Comparison of ENCODE assay signal across 16 cellular contexts in genomic region chr5:5719292-5719691, GRCh38.
DNase-seq lines count a peak whose midpoint lies in the region; ATAC-seq lines count a peak whose summit lies in the region.
"Had no signal": no experiment of that assay in that cellular context is flagged by ENCODE, and none has a peak within 500 bp of the region (broad histone marks: within the 10 kb centered on the region; RNA-seq: fewer than 3 reads in every experiment).

No MANE protein-coding gene starts in this region.

- H3K4me3 Mint-ChIP-seq in stimulated activated effector memory CD8-positive, alpha-beta T cell treated with anti-CD3 and anti-CD28 coated beads, Interleukin-12 subunit alpha, Interleukin-12 subunit beta, amount 100 ng/mL, for 72 hours: no peak overlapping the region
- H3K4me3 Mint-ChIP-seq: CD4-positive, CD25-positive, alpha-beta regulatory T cell; T-helper 2 cell treated with Interferon-gamma antibody and Interleukin-4, amounts not matched to agents 5 μg/mL and 100 μg/mL, for 36 hours had no signal

- intact Hi-C loops in cardiac septum (cut with DNase I): no loop called here

- peak; percentile 29 for ATAC-seq in stimulated activated effector memory CD8-positive, alpha-beta T cell treated with anti-CD3 and anti-CD28 coated beads, Interleukin-12 subunit alpha, Interleukin-12 subunit beta, amount 100 ng/mL, for 72 hours
- ATAC-seq in HG03520 (IDR thresholded peaks at IDR 0.05; ENCODE audit: unreplicated experiment) (no peak), HG03159 (IDR thresholded peaks at IDR 0.05; ENCODE audit: unreplicated experiment) (no peak)

- H3K9me3 Mint-ChIP-seq in stimulated activated effector memory CD8-positive, alpha-beta T cell treated with anti-CD3 and anti-CD28 coated beads, Interleukin-12 subunit alpha, Interleukin-12 subunit beta, amount 100 ng/mL, for 72 hours: no peaks in the 10 kb centered on the region
- H3K9me3 Mint-ChIP-seq: CD4-positive, CD25-positive, alpha-beta regulatory T cell; T-helper 2 cell treated with Interferon-gamma antibody and Interleukin-4, amounts not matched to agents 5 μg/mL and 100 μg/mL, for 36 hours had no signal

- DNase-seq in NCI-H2196 (lab: John Stamatoyannopoulos, UW; ENCODE audit: unreplicated experiment) (peak; percentile 4), NCI-H2196 treated with DMSO at 0.1 percent for 48 hours (lab: John Stamatoyannopoulos, UW; ENCODE audit: unreplicated experiment) (no peak), NCI-H187 (lab: John Stamatoyannopoulos, UW) (peak; percentile 72 to 82), NCI-H510A treated with DMSO at 0.1 percent for 48 hours (lab: John Stamatoyannopoulos, UW) (peak; percentile 74), cardiac septum (ENCODE audit: low spot score) (no peak)
- no peak for DNase-seq in stimulated activated effector memory CD8-positive, alpha-beta T cell treated with anti-CD3 and anti-CD28 coated beads, Interleukin-12 subunit alpha, Interleukin-12 subunit beta, amount 100 ng/mL, for 72 hours (ENCODE audit: low spot score in 2 of 2)
- DNase-seq: BE2C; CD4-positive, CD25-positive, alpha-beta regulatory T cell; COR-L47; DMS 273 treated with DMSO at 0.1 percent for 48 hours; MV-4-11; NCI-H526; Right ventricle myocardium superior had no signal

- H3K4me1 Mint-ChIP-seq in stimulated activated effector memory CD8-positive, alpha-beta T cell treated with anti-CD3 and anti-CD28 coated beads, Interleukin-12 subunit alpha, Interleukin-12 subunit beta, amount 100 ng/mL, for 72 hours: no peaks in the 10 kb centered on the region
- H3K4me1 Mint-ChIP-seq: CD4-positive, CD25-positive, alpha-beta regulatory T cell had no signal

- no peak overlapping the region for H3K27ac Mint-ChIP-seq in stimulated activated effector memory CD8-positive, alpha-beta T cell treated with anti-CD3 and anti-CD28 coated beads, Interleukin-12 subunit alpha, Interleukin-12 subunit beta, amount 100 ng/mL, for 72 hours
- H3K27ac Mint-ChIP-seq: CD4-positive, CD25-positive, alpha-beta regulatory T cell; T-helper 2 cell treated with Interferon-gamma antibody and Interleukin-4, amounts not matched to agents 5 μg/mL and 100 μg/mL, for 36 hours had no signal

- no peaks in the 10 kb centered on the region for H3K36me3 Mint-ChIP-seq in stimulated activated effector memory CD8-positive, alpha-beta T cell treated with anti-CD3 and anti-CD28 coated beads, Interleukin-12 subunit alpha, Interleukin-12 subunit beta, amount 100 ng/mL, for 72 hours
- H3K36me3 Mint-ChIP-seq: CD4-positive, CD25-positive, alpha-beta regulatory T cell had no signal

Comparison
In these comparisons a context has a peak if more than half of its experiments do, and no peak if none do; other contexts are left out.
1. DNase-seq: peak in NCI-H2196 (single experiment), NCI-H187 (2 of 2) and NCI-H510A treated with DMSO at 0.1 percent for 48 hours (single experiment); none in NCI-H2196 treated with DMSO at 0.1 percent for 48 hours (single experiment), stimulated activated effector memory CD8-positive, alpha-beta T cell treated with anti-CD3 and anti-CD28 coated beads, Interleukin-12 subunit alpha, Interleukin-12 subunit beta, amount 100 ng/mL, for 72 hours (0 of 2) and cardiac septum (single experiment).